9 cellular contexts compared by ENCODE assay signal in genomic region chr2:61328707-61329251, GRCh38.
DNase-seq lines count a peak whose midpoint lies in the region; ATAC-seq and TF ChIP-seq lines count a peak whose summit lies in the region.
"Had no signal": no experiment of that assay in that cellular context is flagged by ENCODE, and none has a peak within 500 bp of the region (broad histone marks: within the 10 kb centered on the region; RNA-seq: fewer than 3 reads in every experiment).

No MANE protein-coding gene starts in this region.

- no peak overlapping the region for H3K27ac ChIP-seq in A673 (ENCODE audit: low read depth, low read length, poor library complexity, severe bottlenecking)
- H3K27ac ChIP-seq in Peyer's patch: peak overlapping the region in 3 of 4 donors; percentile 3 to 78 (median 65)
- H3K27ac ChIP-seq in hepatocyte: peak overlapping the region; percentile 32
- no peak overlapping the region for H3K27ac ChIP-seq in caudate nucleus (ENCODE audit: low read depth, low read length)

- no peak overlapping the region for H3K4me3 ChIP-seq in A673 (ENCODE audit: low read depth, low read length, poor library complexity, severe bottlenecking)
- H3K4me3 ChIP-seq in GM12865 (ENCODE audit: low read depth, low read length): no peak overlapping the region
- H3K4me3 ChIP-seq in Peyer's patch: peak overlapping the region in 1 of 4 donors; percentile 23
- H3K4me3 ChIP-seq in hepatocyte: no peak overlapping the region

- no peak for TF ChIP-seq CTCF in A673 (conservative IDR thresholded peaks at IDR 0.05; ENCODE audit: low read depth, low read length)
- TF ChIP-seq CTCF in GM12865 (IDR thresholded peaks at IDR 0.05; ENCODE audit: insufficient read depth, low read depth, low read length, missing control alignments): no peak
- TF ChIP-seq CTCF in Peyer's patch (IDR thresholded peaks at IDR 0.05): no peak
- TF ChIP-seq CTCF in hepatocyte (IDR thresholded peaks at IDR 0.05; ENCODE audit: poor library complexity): no peak

- no peak for TF ChIP-seq POLR2A in Peyer's patch (IDR thresholded peaks at IDR 0.05)

- H3K4me2 ChIP-seq in hepatocyte: no peak overlapping the region

- H3K27me3 ChIP-seq in A673 (replicated peaks; ENCODE audit: insufficient read depth, low read depth, low read length, poor library complexity): no peaks in the 10 kb centered on the region
- H3K27me3 ChIP-seq in Peyer's patch: no peaks in the 10 kb centered on the region
- H3K27me3 ChIP-seq in hepatocyte: no peaks in the 10 kb centered on the region

- H3K9me2 ChIP-seq in hepatocyte (replicated peaks; ENCODE audit: insufficient read depth): no peaks in the 10 kb centered on the region

- WGBS in hepatocyte (ENCODE audit: low lambda C conversion rate, missing lambda C conversion rate): 82% methylated on average over 11 of the region's 11 CpGs

- H3K9me3 ChIP-seq in A673 (ENCODE audit: low read depth, low read length, poor library complexity, severe bottlenecking) (no peaks in the 10 kb centered on the region), Peyer's patch (no peaks in the 10 kb centered on the region), hepatocyte (ENCODE audit: low read depth) (no peaks in the 10 kb centered on the region)

- intact Hi-C loops in A673 (cut with micrococcal nuclease; ENCODE audit: unreplicated experiment): no loop called here

- POLR2A ChIA-PET in A673 (lab: Charles Lee; ENCODE audit: low non-redundant PET): interaction anchor here (0.7 kb wide), 1 partner anchor 621 kb away, joined by 3 read pairs; no protein-coding TSS in a partner anchor

- CTCF ChIA-PET in A673 (lab: Charles Lee): no interaction called here

- no peak for ATAC-seq in GM21717 (IDR thresholded peaks at IDR 0.05; ENCODE audit: unreplicated experiment)

- H3K79me2 ChIP-seq in hepatocyte: no peaks in the 10 kb centered on the region

- H3K4me1 ChIP-seq in A673 (ENCODE audit: insufficient read depth, low read length, poor library complexity, severe bottlenecking) (no peaks in the 10 kb centered on the region), Peyer's patch (no peaks in the 10 kb centered on the region), hepatocyte (ENCODE audit: insufficient read depth) (no peaks in the 10 kb centered on the region)

- H3K36me3 ChIP-seq in A673 (ENCODE audit: insufficient read depth, low read length, poor library complexity, severe bottlenecking) (peaks cover 24% of the 10 kb centered on the region), Peyer's patch (peaks cover 0 to 42% (median 0%) of the 10 kb centered on the region in 3 donors), hepatocyte (replicated peaks; ENCODE audit: insufficient read depth, low read depth) (no peaks in the 10 kb centered on the region)

- no TSS peak for BruUV-seq in A673 (replicated peaks; lab: Mats Ljungman, UMichigan)

- H4K20me1 ChIP-seq in hepatocyte (ENCODE audit: insufficient read depth, poor library complexity, severe bottlenecking): no peaks in the 10 kb centered on the region

- no peak overlapping the region for H2AFZ ChIP-seq in hepatocyte

- DNase-seq in A673 (ENCODE audit: low spot score): peak; percentile 24
- DNase-seq in GM12865 (ENCODE audit: low read depth): peak; percentile 18
- DNase-seq in Peyer's patch: no peak
- peak; percentile 16 for DNase-seq in hepatocyte (ENCODE audit: low spot score)
- no peak for DNase-seq in NCI-H2081 (lab: John Stamatoyannopoulos, UW)
- no peak for DNase-seq in caudate nucleus (lab: John Stamatoyannopoulos, UW)
- DNase-seq in 8988T: no peak
- DNase-seq: NCI-H446 treated with DMSO at 0.1 percent for 48 hours had no signal

Comparison
In these comparisons a context has a peak if more than half of its experiments do, and no peak if none do; other contexts are left out.
1. DNase-seq: peak in A673 (single experiment), GM12865 (single experiment) and hepatocyte (single experiment); none in Peyer's patch (0 of 3), NCI-H2081 (0 of 2), caudate nucleus (0 of 61) and 8988T (single experiment).
2. H3K27ac ChIP-seq: peak in Peyer's patch (3 of 4) and hepatocyte (single experiment); none in A673 (single experiment) and caudate nucleus (single experiment).